In genomic region chr5:36660397-36661049, GRCh38 we compare ENCODE assay signal across 31 cellular contexts. TPM values are rescaled to one million over a fixed set of nuclear protein-coding genes. Genes with fewer than 3 reads are reported as not detected.
DNase-seq lines count a peak whose midpoint lies in the region; ATAC-seq, FAIRE-seq and TF ChIP-seq lines count a peak whose summit lies in the region.
"Had no signal": no experiment of that assay in that cellular context is flagged by ENCODE, and none has a peak within 500 bp of the region (broad histone marks: within the 10 kb centered on the region; RNA-seq: fewer than 3 reads in every experiment).

No MANE protein-coding gene starts in this region.

- no peak overlapping the region for H3K27ac ChIP-seq in K562 (ENCODE audit: extremely low read depth, low read depth, low read length)
- H3K27ac ChIP-seq in aorta (ENCODE audit: low read depth in 1 of 2, low read length in 2 of 2): no peak overlapping the region
- H3K27ac ChIP-seq: epithelial cell of prostate, KMS-11, RWPE1, SK-N-MC, transverse colon had no signal

- under 1% methylated on average over 5 of the region's 5 CpGs for WGBS in K562 (ENCODE audit: insufficient coverage, low coverage, missing lambda C conversion rate)
- WGBS in aorta, 2 donors: 72 to 77% methylated on average over 5 of the region's 5 CpGs

- in situ Hi-C loops in K562 (cut with MboI): no loop called here

- H3K79me2 ChIP-seq in K562 (ENCODE audit: control insufficient read depth, insufficient read depth, low read length): no peaks in the 10 kb centered on the region

- POLR2A ChIA-PET in Caco-2 (lab: Charles Lee): interaction anchor here (0.6 kb wide), 1 partner anchor 12 kb away, joined by 3 read pairs; no protein-coding TSS in a partner anchor
- POLR2A ChIA-PET in K562 (lab: Yijun Ruan, JAX): interaction anchor here (0.7 to 1.0 kb wide), 2 partner anchors 8 to 119 kb away, joined by 4 read pairs; no protein-coding TSS in a partner anchor

- H3K4me1 ChIP-seq in Caco-2 (peaks cover 71% of the 10 kb centered on the region), K562 (replicated peaks in 1 of 2; ENCODE audit: control insufficient read depth in 2 of 2, insufficient read depth in 2 of 2, low read length in 2 of 2) (no peaks in the 10 kb centered on the region), aorta (ENCODE audit: control insufficient read depth in 1 of 2, insufficient read depth in 2 of 2, low read length in 2 of 2) (peaks cover 0 to 4% of the 10 kb centered on the region in 2 donors)

- no peak overlapping the region for H3K4me2 ChIP-seq in K562 (ENCODE audit: insufficient read depth, low read length)
- H3K4me2 ChIP-seq: KMS-11 had no signal

- intact Hi-C loops in Caco-2 (cut with micrococcal nuclease; ENCODE audit: unreplicated experiment): loop anchor here (1.0 kb wide), 1 partner anchor 8 kb away; no protein-coding TSS in a partner anchor
- intact Hi-C loops in K562 (cut with micrococcal nuclease): no loop called here
- intact Hi-C loops in aorta (cut with DNase I): no loop called here
- intact Hi-C loops in posterior vena cava (cut with DNase I): no loop called here

- no TSS peak for BruUV-seq in Caco-2 (replicated peaks; lab: Mats Ljungman, UMichigan)
- no TSS peak for BruUV-seq in K562 (replicated peaks; lab: Mats Ljungman, UMichigan)

- H3K36me3 ChIP-seq in Caco-2 (ENCODE audit: control insufficient read depth, insufficient read depth, low read length) (no peaks in the 10 kb centered on the region), K562 (ENCODE audit: control insufficient read depth, insufficient read depth, low read length) (no peaks in the 10 kb centered on the region), aorta (ENCODE audit: control insufficient read depth in 1 of 2, insufficient read depth in 2 of 2, low read length in 1 of 2) (no peaks in the 10 kb centered on the region)
- H3K36me3 ChIP-seq: transverse colon had no signal

- TF ChIP-seq RAD21 in K562 (CRISPR knock-in tag; conservative IDR thresholded peaks at IDR 0.05 in 1 of 2, IDR thresholded peaks at IDR 0.05 in 1 of 2): no peak

- no peak overlapping the region for H3K9ac ChIP-seq in K562 (ENCODE audit: insufficient read depth in 1 of 2, low read depth in 2 of 2, low read length in 2 of 2)
- H3K9ac ChIP-seq: KMS-11 had no signal

- FAIRE-seq in K562 (lab: Jason Lieb, UNC): no peak
- FAIRE-seq: kidney, TTC549 had no signal

- peak overlapping the region; percentile 42 for H3K4me3 Mint-ChIP-seq in Caco-2 (ENCODE audit: unreplicated experiment)
- H3K4me3 Mint-ChIP-seq: activated CD8-positive, alpha-beta T cell treated with anti-CD3 and anti-CD28 coated beads, Interleukin-2, amount 10 ng/mL, durations not matched to agents 7 days and 5 days; T-helper 1 cell treated with Interleukin-12 subunit alpha and Interleukin-12 subunit beta and Interleukin-4 antibody, amounts not matched to agents 30 μg/mL and 1 μg/mL, for 36 hours had no signal

- H3K9me1 ChIP-seq in K562 (ENCODE audit: control insufficient read depth, insufficient read depth, low read length): no peaks in the 10 kb centered on the region

- H3K36me3 Mint-ChIP-seq in Caco-2 (ENCODE audit: insufficient read depth, unreplicated experiment): peaks cover 71% of the 10 kb centered on the region
- H3K36me3 Mint-ChIP-seq: activated naive CD4-positive, alpha-beta T cell treated with anti-CD3 and anti-CD28 coated beads, Interleukin-2, amount 50 U/mL, for 72 hours had no signal

- no peak for TF ChIP-seq EP300 in K562 (IDR thresholded peaks at IDR 0.05; ENCODE audit: low read length)

- CTCF ChIA-PET in Caco-2 (lab: Charles Lee) (interaction anchor here (0.5 to 0.9 kb wide), 3 partner anchors 30 to 231 kb away, joined by 3 to 5 read pairs (median 4); partner anchors contain the start of gene NIPBL), K562 (lab: Yijun Ruan, JAX; ENCODE audit: low intra/inter-chr PET ratio) (no interaction called here)

- no peak for TF ChIP-seq CTCF in Caco-2 (IDR thresholded peaks at IDR 0.05; ENCODE audit: insufficient read depth in 1 of 2, low read depth in 1 of 2, low read length in 1 of 2, severe bottlenecking in 1 of 2, unreplicated experiment in 1 of 2)
- no peak for TF ChIP-seq CTCF in K562 (IDR thresholded peaks at IDR 0.05 in 2 of 3, conservative IDR thresholded peaks at IDR 0.05 in 1 of 3; ENCODE audit: insufficient read depth in 2 of 3, low read depth in 1 of 3, low read length in 3 of 3)

- peaks cover 40% of the 10 kb centered on the region for H3K4me1 Mint-ChIP-seq in Caco-2 (ENCODE audit: low read depth, unreplicated experiment)

- no peaks in the 10 kb centered on the region for H4K20me1 ChIP-seq in K562 (replicated peaks; ENCODE audit: control insufficient read depth, insufficient read depth, low read length)

- no peak overlapping the region for H2AFZ ChIP-seq in K562 (ENCODE audit: low read depth, low read length)

- ATAC-seq in K562 (no peak), aorta (ENCODE audit: low FRiP score) (no peak), HG03095 (IDR thresholded peaks at IDR 0.05; ENCODE audit: unreplicated experiment) (no peak)
- ATAC-seq: activated CD8-positive, alpha-beta T cell treated with anti-CD3 and anti-CD28 coated beads, Interleukin-2, amount 10 ng/mL, durations not matched to agents 7 days and 5 days; activated naive CD4-positive, alpha-beta T cell treated with anti-CD3 and anti-CD28 coated beads, Interleukin-2, amount 50 U/mL, for 72 hours; stimulated activated naive CD8-positive, alpha-beta T cell treated with anti-CD3 and anti-CD28 coated beads, Interleukin-15, Interleukin-2, amounts not matched to agents 100 U/mL and 50 U/mL, for 24 hours had no signal

- peak overlapping the region; percentile 44 for H3K27ac Mint-ChIP-seq in Caco-2 (ENCODE audit: unreplicated experiment)
- H3K27ac Mint-ChIP-seq: activated CD8-positive, alpha-beta T cell treated with anti-CD3 and anti-CD28 coated beads, Interleukin-2, amount 10 ng/mL, durations not matched to agents 7 days and 5 days; activated naive CD4-positive, alpha-beta T cell treated with anti-CD3 and anti-CD28 coated beads, Interleukin-2, amount 50 U/mL, for 72 hours; activated T-helper 2 cell treated with anti-CD3 and anti-CD28 coated beads, Interferon-gamma antibody, Interleukin-2, Interleukin-4, amounts not matched to agents 10 μg/mL and 5 μg/mL and 100 μg/mL, durations not matched to agents 14 hours and 24 hours and 36 hours; T-helper 1 cell treated with Interleukin-12 subunit alpha and Interleukin-12 subunit beta and Interleukin-4 antibody, amounts not matched to agents 30 μg/mL and 1 μg/mL, for 36 hours had no signal

- H3K9me3 Mint-ChIP-seq in Caco-2 (ENCODE audit: unreplicated experiment): no peaks in the 10 kb centered on the region
- H3K9me3 Mint-ChIP-seq: activated naive CD4-positive, alpha-beta T cell treated with anti-CD3 and anti-CD28 coated beads, Interleukin-2, amount 50 U/mL, for 72 hours; activated T-helper 2 cell treated with anti-CD3 and anti-CD28 coated beads, Interferon-gamma antibody, Interleukin-2, Interleukin-4, amounts not matched to agents 10 μg/mL and 5 μg/mL and 100 μg/mL, durations not matched to agents 14 hours and 24 hours and 36 hours; T-helper 1 cell treated with Interleukin-12 subunit alpha and Interleukin-12 subunit beta and Interleukin-4 antibody, amounts not matched to agents 30 μg/mL and 1 μg/mL, for 36 hours had no signal

- H3K4me3 ChIP-seq in Caco-2 (ENCODE audit: low read depth, low read length): no peak overlapping the region
- no peak overlapping the region for H3K4me3 ChIP-seq in K562
- no peak overlapping the region for H3K4me3 ChIP-seq in aorta (ENCODE audit: low read length in 2 of 2)
- H3K4me3 ChIP-seq: lung, SK-N-MC, transverse colon had no signal

- no peak for TF ChIP-seq POLR2A in K562 (conservative IDR thresholded peaks at IDR 0.05)

- H3K9me3 ChIP-seq in Caco-2 (no peaks in the 10 kb centered on the region), K562 (replicated peaks; ENCODE audit: control insufficient read depth, insufficient read depth, low read depth, low read length) (no peaks in the 10 kb centered on the region), aorta (ENCODE audit: control insufficient read depth, low read length) (no peaks in the 10 kb centered on the region)
- H3K9me3 ChIP-seq: transverse colon had no signal

- no peaks in the 10 kb centered on the region for H3K27me3 Mint-ChIP-seq in Caco-2 (ENCODE audit: insufficient read depth, unreplicated experiment)

- DNase-seq in Caco-2 (peak in 1 of 2 experiments; percentile 52), K562 (ENCODE audit: extremely low read depth in 1 of 4, low spot score in 3 of 4) (no peak), globus pallidus (ENCODE audit: low spot score) (peak; percentile 71), pons (ENCODE audit: low spot score) (peak; percentile 82), aorta (no peak), posterior vena cava (ENCODE audit: low spot score) (no peak)
- DNase-seq in activated CD4-positive, alpha-beta T cell treated with anti-CD3 and anti-CD28 coated beads, Interleukin-2, amount 50 U/mL, for 4 hours: no peak
- DNase-seq: activated CD4-positive, CD25-positive, alpha-beta regulatory T cell treated with anti-CD3 and anti-CD28 coated beads, Interleukin-2, amount 50 U/mL, for 72 hours; activated CD8-positive, alpha-beta T cell treated with anti-CD3 and anti-CD28 coated beads, Interleukin-2, amount 10 ng/mL, durations not matched to agents 7 days and 5 days; DMS79; effector CD4-positive, alpha-beta T cell; GDM1; glutamatergic neuron; GOT3; kidney; NCI-H146; NCI-H2107; NCI-H446 treated with DMSO at 0.1 percent for 48 hours; stimulated activated naive CD8-positive, alpha-beta T cell treated with anti-CD3 and anti-CD28 coated beads, Interleukin-15, Interleukin-2, amounts not matched to agents 100 U/mL and 50 U/mL, for 24 hours; transverse colon had no signal

- H3K27me3 ChIP-seq in Caco-2 (replicated peaks; ENCODE audit: control insufficient read depth, insufficient read depth, low read length): no peaks in the 10 kb centered on the region
- peaks cover 18 to 20% of the 10 kb centered on the region in 2 experiments; a peak in 4 of 5 replicates for H3K27me3 ChIP-seq in K562 (ENCODE audit: control insufficient read depth in 2 of 2, insufficient read depth in 2 of 2, low read length in 2 of 2)
- H3K27me3 ChIP-seq in aorta (ENCODE audit: control insufficient read depth in 1 of 2, insufficient read depth in 2 of 2, low read length in 1 of 2): no peaks in the 10 kb centered on the region
- H3K27me3 ChIP-seq: transverse colon had no signal

RNA-seq across cellular contexts. Expression of gene SLC1A3, which starts 54.1 kb away (rescaled TPM):
- total RNA-seq in Caco-2 (2022) (178 and 195 TPM in 2 replicates), K562 (2014; rRNA removed) (not detected in 2 replicates), K562 (2014; rRNA removed; fragmentation: Illumina TruSeq; extraction: Trizol) (not detected in 2 replicates), K562 (2015; rRNA removed; fragmentation: Illumina TruSeq; extraction: Trizol) (not detected in 2 replicates), K562 (2021) (0.09 and 0.13 TPM in 2 replicates), aorta (10 to 100 TPM; 12.4 to 23.5 TPM), posterior vena cava (10 to 100 TPM; 24.1 to 44.4 TPM)
- not detected in 2 replicates for total RNA-seq in K562 (2011; cell fraction: chromatin; rRNA removed; ENCODE audit: low replicate concordance)
- not detected in 2 replicates for total RNA-seq in K562 (2011; cell fraction: nucleolus; rRNA removed)
- total RNA-seq in K562 (2011; cell fraction: nucleoplasm; rRNA removed): not detected in 2 replicates
- polyA plus RNA-seq in K562 (2011; rRNA removed) (not detected in 2 replicates), K562 (2014; fragmentation: Illumina TruSeq; extraction: Trizol) (not detected in 2 replicates), K562 (2014; fragmentation: Nextera tagmentation; extraction: Ambion mirVana) (not detected), K562 (2014; rRNA removed) (not detected in 2 replicates), aorta (10 to 100 TPM in 1 of 2 donors, under 1 TPM in 1; 0.61 to 19.9 TPM)
- polyA plus RNA-seq in K562 (2011; cell fraction: cytosol; rRNA removed): not detected in 2 replicates
- not detected in 2 replicates for polyA plus RNA-seq in K562 (2011; cell fraction: nucleus; rRNA removed)
- polyA plus RNA-seq in K562 (2012): not detected in 2 replicates
- polyA minus RNA-seq in K562 (2011; rRNA and poly(A)+ RNA removed): not detected in 2 replicates
- polyA minus RNA-seq in K562 (2011; cell fraction: cytosol; rRNA and poly(A)+ RNA removed): 1.7 TPM in 1 of 2 replicates, not detected in the other
- polyA minus RNA-seq in K562 (2011; cell fraction: nucleus; rRNA and poly(A)+ RNA removed): 0.78 TPM in 1 of 2 replicates, not detected in the other
- total RNA-seq: activated CD8-positive, alpha-beta T cell treated with anti-CD3 and anti-CD28 coated beads, Interleukin-2, amount 10 ng/mL, durations not matched to agents 7 days and 5 days; activated T-helper 2 cell treated with anti-CD3 and anti-CD28 coated beads, Interferon-gamma antibody, Interleukin-2, Interleukin-4, amounts not matched to agents 10 μg/mL and 5 μg/mL and 100 μg/mL, durations not matched to agents 14 hours and 24 hours and 36 hours; pulmonary artery endothelial cell had no signal

Comparison
In these comparisons a context has a peak if more than half of its experiments do, and no peak if none do; other contexts are left out.
1. DNase-seq: peak in globus pallidus (single experiment) and pons (single experiment); none in K562 (0 of 4), aorta (0 of 2), posterior vena cava (single experiment) and activated CD4-positive, alpha-beta T cell treated with anti-CD3 and anti-CD28 coated beads, Interleukin-2, amount 50 U/mL, for 4 hours (0 of 2).
2. RNA of gene SLC1A3, which starts 54.1 kb away (total RNA-seq): 178 to 195 TPM in Caco-2, 24.1 to 44.4 TPM in posterior vena cava and 12.4 to 23.5 TPM in aorta; 0.09 to 0.13 TPM in K562; every median in the first group is over 10 times any median in the second.